Comparison of ENCODE assay signal across 29 cellular contexts in genomic region chr9:116270559-116270958, GRCh38.
"Had no signal": no experiment of that assay in that cellular context is flagged by ENCODE, and none has a peak within 500 bp of the region (broad histone marks: within the 10 kb centered on the region; RNA-seq: fewer than 3 reads in every experiment).

No MANE protein-coding gene starts in this region.

- H3K27ac ChIP-seq: adrenal gland, body of pancreas, Peyer's patch, SJSA1 had no signal

- H3K4me1 Mint-ChIP-seq: activated CD4-positive, alpha-beta T cell treated with anti-CD3 and anti-CD28 coated beads, Interleukin-2, amount 10 ng/mL, durations not matched to agents 7 days and 5 days; activated naive CD4-positive, alpha-beta T cell treated with anti-CD3 and anti-CD28 coated beads, Interleukin-2, amount 50 U/mL, for 24 hours; activated naive CD8-positive, alpha-beta T cell treated with anti-CD3 and anti-CD28 coated beads, Interleukin-2, amount 10 ng/mL, durations not matched to agents 7 days and 5 days; T-cell had no signal

- H3K36me3 Mint-ChIP-seq: activated naive CD4-positive, alpha-beta T cell treated with anti-CD3 and anti-CD28 coated beads, Interleukin-2, amount 50 U/mL, for 24 hours; activated naive CD8-positive, alpha-beta T cell treated with anti-CD3 and anti-CD28 coated beads, Interleukin-2, amount 10 ng/mL, durations not matched to agents 7 days and 5 days; T-cell had no signal

- H3K27ac Mint-ChIP-seq: activated CD4-positive, alpha-beta T cell treated with anti-CD3 and anti-CD28 coated beads, Interleukin-2, amount 10 ng/mL, durations not matched to agents 7 days and 5 days; activated CD8-positive, alpha-beta T cell treated with anti-CD3 and anti-CD28 coated beads, Interleukin-2, amount 10 ng/mL, durations not matched to agents 7 days and 5 days; activated naive CD4-positive, alpha-beta T cell treated with anti-CD3 and anti-CD28 coated beads, Interleukin-2, amount 50 U/mL, for 24 hours; activated naive CD8-positive, alpha-beta T cell treated with anti-CD3 and anti-CD28 coated beads, Interleukin-2, amount 10 ng/mL, durations not matched to agents 7 days and 5 days; activated T-cell treated with anti-CD3 and anti-CD28 coated beads, Interleukin-2, amount 50 U/mL, for 24 hours; activated T-helper 2 cell treated with anti-CD3 and anti-CD28 coated beads, Interferon-gamma antibody, Interleukin-2, Interleukin-4, amounts not matched to agents 10 μg/mL and 5 μg/mL and 100 μg/mL, durations not matched to agents 14 hours and 24 hours and 36 hours; T-cell had no signal

- H3K4me3 ChIP-seq: adrenal gland, body of pancreas, MG63, Peyer's patch, SJSA1 had no signal

- H3K27me3 ChIP-seq: adrenal gland, body of pancreas, MG63, Peyer's patch, SJSA1 had no signal

- H3K36me3 ChIP-seq: adrenal gland, MG63, Peyer's patch had no signal

- H3K9me3 Mint-ChIP-seq: activated CD4-positive, alpha-beta T cell treated with anti-CD3 and anti-CD28 coated beads, Interleukin-2, amount 10 ng/mL, durations not matched to agents 7 days and 5 days; activated naive CD4-positive, alpha-beta T cell treated with anti-CD3 and anti-CD28 coated beads, Interleukin-2, amount 50 U/mL, for 24 hours; activated T-cell treated with anti-CD3 and anti-CD28 coated beads, Interleukin-2, amount 50 U/mL, for 24 hours; activated T-helper 2 cell treated with anti-CD3 and anti-CD28 coated beads, Interferon-gamma antibody, Interleukin-2, Interleukin-4, amounts not matched to agents 10 μg/mL and 5 μg/mL and 100 μg/mL, durations not matched to agents 14 hours and 24 hours and 36 hours; T-cell had no signal

- H3K4me1 ChIP-seq: adrenal gland, body of pancreas, Peyer's patch had no signal

- H3K4me3 Mint-ChIP-seq: activated CD4-positive, alpha-beta T cell treated with anti-CD3 and anti-CD28 coated beads, Interleukin-2, amount 10 ng/mL, durations not matched to agents 7 days and 5 days; activated CD8-positive, alpha-beta T cell treated with anti-CD3 and anti-CD28 coated beads, Interleukin-2, amount 10 ng/mL, durations not matched to agents 7 days and 5 days; activated naive CD4-positive, alpha-beta T cell treated with anti-CD3 and anti-CD28 coated beads, Interleukin-2, amount 50 U/mL, for 24 hours; activated naive CD8-positive, alpha-beta T cell treated with anti-CD3 and anti-CD28 coated beads, Interleukin-2, amount 10 ng/mL, durations not matched to agents 7 days and 5 days; activated T-cell treated with anti-CD3 and anti-CD28 coated beads, Interleukin-2, amount 50 U/mL, for 24 hours; T-cell had no signal

- H3K27me3 Mint-ChIP-seq: activated CD4-positive, alpha-beta T cell treated with anti-CD3 and anti-CD28 coated beads, Interleukin-2, amount 10 ng/mL, durations not matched to agents 7 days and 5 days; activated naive CD8-positive, alpha-beta T cell treated with anti-CD3 and anti-CD28 coated beads, Interleukin-2, amount 10 ng/mL, durations not matched to agents 7 days and 5 days had no signal

- DNase-seq: activated CD4-positive, alpha-beta T cell treated with anti-CD3 and anti-CD28 coated beads, Interleukin-2, amount 10 ng/mL, durations not matched to agents 7 days and 5 days; activated CD4-positive, alpha-beta T cell treated with anti-CD3 and anti-CD28 coated beads, Interleukin-2, amount 50 U/mL, for 48 hours; activated CD8-positive, alpha-beta T cell treated with anti-CD3 and anti-CD28 coated beads, Interleukin-2, amount 10 ng/mL, durations not matched to agents 7 days and 5 days; activated gamma-delta T cell; activated naive CD4-positive, alpha-beta T cell treated with Interleukin-2 at 50 U/mL for 16 hours; activated naive CD8-positive, alpha-beta T cell treated with anti-CD3 and anti-CD28 coated beads, Interleukin-2, amount 10 ng/mL, durations not matched to agents 7 days and 5 days; activated T-cell treated with anti-CD3 and anti-CD28 coated beads, Interleukin-2, amount 50 U/mL, for 24 hours; adrenal gland; body of pancreas; caudate nucleus; cerebellar nuclear complex; Karpas-422; KBM-7; MG63; NCI-H1048; NCI-H1105 treated with DMSO at 0.1 percent for 48 hours; NCI-H1436; NCI-H1694; NCI-H1930; NCI-H345; Peyer's patch; RPMI8226; SHP77 treated with DMSO at 0.1 percent for 48 hours; T-cell; T-helper 2 cell; T-helper 9 cell had no signal

- H3K9me3 ChIP-seq: adrenal gland, body of pancreas, MG63, Peyer's patch, SJSA1 had no signal
